In genomic region chr1:226308723-226309397, GRCh38 we compare ENCODE assay signal across 8 cellular contexts. TPM values are rescaled to one million over a fixed set of nuclear protein-coding genes. Genes with fewer than 3 reads are reported as not detected.
DNase-seq lines count a peak whose midpoint lies in the region; ATAC-seq and TF ChIP-seq lines count a peak whose summit lies in the region.

Gene LIN9, minus strand, starts transcription at chr1:226309164. Its CDS starts 25 bp downstream, at chr1:226309139.

- in situ Hi-C loops in GM18951 (cut with MboI; ENCODE audit: low sequenced_read_pairs, unreplicated experiment): no loop called here

- peak within 1 kb of the TSS; percentile 65 for H3K27ac Mint-ChIP-seq in activated B cell treated with CpG ODN at 0.5 μM for 24 hours

- CTCF ChIA-PET in activated B cell treated with CpG ODN at 0.5 μM for 24 hours (lab: Charles Lee): interaction anchor here (1.1 to 1.2 kb wide), 3 partner anchors 24 to 183 kb away, joined by 4 to 8 read pairs (median 6); partner anchors contain the start of gene PARP1

- H3K4me3 Mint-ChIP-seq in activated B cell treated with CpG ODN at 0.5 μM for 24 hours: peak within 1 kb of the TSS; percentile 92

- H3K27me3 Mint-ChIP-seq in activated B cell treated with CpG ODN at 0.5 μM for 24 hours: peaks cover 4% of the 10 kb centered on the region

- H3K36me3 Mint-ChIP-seq in activated B cell treated with CpG ODN at 0.5 μM for 24 hours (ENCODE audit: low read depth): no peaks in the 10 kb centered on the region

- TF ChIP-seq CTCF in AG09309 (IDR thresholded peaks at IDR 0.05; ENCODE audit: control insufficient read depth, insufficient read depth, low read depth, low read length, missing control alignments): no peak
- no peak for TF ChIP-seq CTCF in activated B cell treated with CpG ODN at 0.5 μM for 24 hours (IDR thresholded peaks at IDR 0.05)

- no peaks in the 10 kb centered on the region for H3K9me3 Mint-ChIP-seq in activated B cell treated with CpG ODN at 0.5 μM for 24 hours

- peak; percentile 80 for TF ChIP-seq POLR2A in GM18951 (IDR thresholded peaks at IDR 0.05; ENCODE audit: extremely low read depth, insufficient read depth, insufficient read length)

- intact Hi-C loops in activated B cell treated with CpG ODN at 0.5 μM for 24 hours (cut with micrococcal nuclease): loop anchor here (1.0 to 5.0 kb wide), 6 partner anchors 24 to 187 kb away; partner anchors contain the start of genes ACBD3 and PARP1

- DNase-seq in AG09309 (ENCODE audit: low read depth): peak; percentile 39
- DNase-seq in NCI-H226: peak; percentile 63
- DNase-seq in activated B cell treated with CpG ODN at 0.5 μM for 24 hours: peak; percentile 91
- DNase-seq in caudate nucleus (lab: John Stamatoyannopoulos, UW): peak in 59 of 61 donors; percentile 11 to 89 (median 76)
- DNase-seq in islet precursor cell: peak; percentile 97
- peak; percentile 94 for DNase-seq in stimulated activated CD4-positive, alpha-beta T cell treated with anti-CD3 and anti-CD28 coated beads, Interleukin-12 subunit alpha, Interleukin-12 subunit beta, amount 100 ng/mL, for 4 hours

- H3K4me1 Mint-ChIP-seq in activated B cell treated with CpG ODN at 0.5 μM for 24 hours: peaks cover 10% of the 10 kb centered on the region

- POLR2A ChIA-PET in activated B cell treated with CpG ODN at 0.5 μM for 24 hours (lab: Charles Lee): interaction anchor here (0.5 to 1.7 kb wide), 6 partner anchors 47 to 183 kb away, joined by 3 to 10 read pairs (median 4); partner anchors contain the start of gene PARP1

- peak; percentile 79 for ATAC-seq in HG03175 (IDR thresholded peaks at IDR 0.05; ENCODE audit: unreplicated experiment)
- ATAC-seq in activated B cell treated with CpG ODN at 0.5 μM for 24 hours (ENCODE audit: low read depth): peak; percentile 92

- H3K4me3 ChIP-seq in AG09309 (ENCODE audit: control insufficient read depth, low read depth, low read length): peak within 1 kb of the TSS; percentile 100

- H3K27ac ChIP-seq in caudate nucleus (ENCODE audit: low read depth, low read length): no peak within 1 kb of the TSS

RNA-seq across cellular contexts. Expression of gene LIN9, which starts in this region (rescaled TPM):
- 3.5 and 4.5 TPM in 2 replicates for total RNA-seq in activated B cell treated with CpG ODN at 0.5 μM for 24 hours

Comparison
In these comparisons a context has a peak if more than half of its experiments do, and no peak if none do; other contexts are left out.
1. DNase-seq: peak in every context shown above with its lines; median percentile 97 in islet precursor cell; 94 in stimulated activated CD4-positive, alpha-beta T cell treated with anti-CD3 and anti-CD28 coated beads, Interleukin-12 subunit alpha, Interleukin-12 subunit beta, amount 100 ng/mL, for 4 hours; 91 in activated B cell treated with CpG ODN at 0.5 μM for 24 hours; 76 in caudate nucleus; 63 in NCI-H226; 39 in AG09309.